Comparison of ENCODE assay signal across 1 cellular context in the genomic region with DNA sequence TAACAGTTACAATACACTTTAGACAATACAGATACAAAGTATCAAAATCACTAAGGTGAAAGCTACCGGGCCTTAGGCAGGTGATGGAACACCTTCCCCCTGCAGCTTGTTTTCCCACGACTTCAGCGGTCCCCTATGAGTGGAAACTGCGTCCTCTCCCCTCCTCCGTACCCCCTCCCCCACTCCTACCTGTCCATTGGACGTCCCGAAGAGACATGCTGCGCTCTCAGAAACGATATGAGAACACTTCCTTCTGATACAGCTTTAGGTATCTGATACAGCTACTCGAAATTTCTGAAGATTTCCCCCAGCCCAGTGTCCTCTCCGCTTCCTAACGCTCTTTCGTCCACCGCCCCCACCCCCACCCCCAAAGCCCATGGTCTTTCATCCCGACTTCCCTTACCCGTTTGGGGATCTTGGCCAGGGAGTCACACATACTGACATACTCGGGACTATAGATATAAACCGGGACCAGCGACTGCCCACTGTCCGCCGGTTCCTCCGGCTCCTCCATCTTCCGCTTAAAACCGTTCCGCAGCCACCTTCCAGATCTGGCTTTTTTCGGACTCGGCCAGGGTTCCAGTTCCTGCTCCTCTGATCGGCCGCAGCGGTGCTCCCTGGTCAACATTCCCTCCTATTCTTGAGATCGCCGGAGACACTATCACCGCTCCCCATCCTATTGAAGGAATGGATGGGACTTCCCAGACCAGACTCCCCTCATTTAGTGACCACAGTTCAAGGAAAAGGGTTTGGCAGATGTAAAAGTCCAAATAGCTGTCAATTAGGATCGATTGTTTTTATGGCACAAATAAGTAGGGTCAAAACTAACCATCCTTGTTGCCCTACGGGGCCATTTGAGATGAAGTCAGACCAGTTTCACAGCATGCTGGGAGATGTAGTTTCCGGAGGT.
TF ChIP-seq lines count a peak whose summit lies in the region.

A gene (minus strand): TSS at position 596 of the 910 bp plus-strand sequence. CDS start 82 bp downstream, at position 514.

TF ChIP-seq in K562, 482 proteins besides CTCF, POLR2A, EP300 and RAD21 (continued from another document and continues in another):
- TF ChIP-seq, protein P1, sequence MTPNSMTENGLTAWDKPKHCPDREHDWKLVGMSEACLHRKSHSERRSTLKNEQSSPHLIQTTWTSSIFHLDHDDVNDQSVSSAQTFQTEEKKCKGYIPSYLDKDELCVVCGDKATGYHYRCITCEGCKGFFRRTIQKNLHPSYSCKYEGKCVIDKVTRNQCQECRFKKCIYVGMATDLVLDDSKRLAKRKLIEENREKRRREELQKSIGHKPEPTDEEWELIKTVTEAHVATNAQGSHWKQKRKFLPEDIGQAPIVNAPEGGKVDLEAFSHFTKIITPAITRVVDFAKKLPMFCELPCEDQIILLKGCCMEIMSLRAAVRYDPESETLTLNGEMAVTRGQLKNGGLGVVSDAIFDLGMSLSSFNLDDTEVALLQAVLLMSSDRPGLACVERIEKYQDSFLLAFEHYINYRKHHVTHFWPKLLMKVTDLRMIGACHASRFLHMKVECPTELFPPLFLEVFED (CRISPR knock-in tag; conservative IDR thresholded peaks at IDR 0.05): no peak
- TF ChIP-seq ZNF778 (CRISPR knock-in tag; IDR thresholded peaks at IDR 0.05) (no peak), PYGO2 (tag; IDR thresholded peaks at IDR 0.05) (no peak), ZC3H11A (IDR thresholded peaks at IDR 0.05; ENCODE audit: low read depth, low read length) (no peak), CCAR2 (IDR thresholded peaks at IDR 0.05; ENCODE audit: low read depth, low read length) (no peak), PHB2 (IDR thresholded peaks at IDR 0.05; ENCODE audit: low read depth) (no peak), SMARCC2 (IDR thresholded peaks at IDR 0.05; ENCODE audit: low read depth) (no peak), BDP1 (IDR thresholded peaks at IDR 0.05; ENCODE audit: insufficient read depth, insufficient read length) (no peak), NELFE (IDR thresholded peaks at IDR 0.05; ENCODE audit: insufficient read depth, insufficient read length) (no peak), NFIC (IDR thresholded peaks at IDR 0.05) (0 out of 2 replicates have a peak, but pooled peaks have one; percentile 36), ZKSCAN8 (CRISPR knock-in tag; IDR thresholded peaks at IDR 0.05) (no peak), NUFIP1 (IDR thresholded peaks at IDR 0.05; ENCODE audit: partially characterized antibody) (no peak), ARID1B (IDR thresholded peaks at IDR 0.05) (no peak), MCM5 (IDR thresholded peaks at IDR 0.05; ENCODE audit: low read depth) (no peak), ZFP30 (CRISPR knock-in tag; IDR thresholded peaks at IDR 0.05; ENCODE audit: borderline replicate concordance) (no peak), ZNF445 (CRISPR knock-in tag; IDR thresholded peaks at IDR 0.05; ENCODE audit: low read depth) (no peak), BCL6 (CRISPR knock-in tag; IDR thresholded peaks at IDR 0.05) (no peak), ZNF584 (CRISPR knock-in tag; IDR thresholded peaks at IDR 0.05; ENCODE audit: low read depth) (no peak), DIDO1 (tag; IDR thresholded peaks at IDR 0.05; ENCODE audit: low read depth) (peak; percentile 84), ZNF561 (CRISPR knock-in tag; conservative IDR thresholded peaks at IDR 0.05) (no peak), TAF15 (IDR thresholded peaks at IDR 0.05; ENCODE audit: low read depth, low read length) (no peak), ETV5 (CRISPR knock-in tag; IDR thresholded peaks at IDR 0.05; ENCODE audit: low read depth) (no peak), KLF1 (tag; IDR thresholded peaks at IDR 0.05) (no peak), PTRF (tag; IDR thresholded peaks at IDR 0.05) (no peak), ZNF165 (CRISPR knock-in tag; IDR thresholded peaks at IDR 0.05; ENCODE audit: borderline replicate concordance) (no peak), MYC (IDR thresholded peaks at IDR 0.05; ENCODE audit: low read depth, low read length) (no peak), MYC (CRISPR knock-in tag; IDR thresholded peaks at IDR 0.05; ENCODE audit: borderline replicate concordance, low read depth) (no peak), ZC3H8 (IDR thresholded peaks at IDR 0.05) (0 out of 2 replicates have a peak, but pooled peaks have one; percentile 42), PRMT5 (CRISPR knock-in tag; IDR thresholded peaks at IDR 0.05) (no peak), PTBP1 (IDR thresholded peaks at IDR 0.05; ENCODE audit: low read depth, low read length) (no peak), GTF2E2 (tag; IDR thresholded peaks at IDR 0.05) (no peak), ZNF274 (IDR thresholded peaks at IDR 0.05; ENCODE audit: borderline replicate concordance, low read depth, low read length) (no peak)
- TF ChIP-seq, protein P2, sequence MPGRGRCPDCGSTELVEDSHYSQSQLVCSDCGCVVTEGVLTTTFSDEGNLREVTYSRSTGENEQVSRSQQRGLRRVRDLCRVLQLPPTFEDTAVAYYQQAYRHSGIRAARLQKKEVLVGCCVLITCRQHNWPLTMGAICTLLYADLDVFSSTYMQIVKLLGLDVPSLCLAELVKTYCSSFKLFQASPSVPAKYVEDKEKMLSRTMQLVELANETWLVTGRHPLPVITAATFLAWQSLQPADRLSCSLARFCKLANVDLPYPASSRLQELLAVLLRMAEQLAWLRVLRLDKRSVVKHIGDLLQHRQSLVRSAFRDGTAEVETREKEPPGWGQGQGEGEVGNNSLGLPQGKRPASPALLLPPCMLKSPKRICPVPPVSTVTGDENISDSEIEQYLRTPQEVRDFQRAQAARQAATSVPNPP (IDR thresholded peaks at IDR 0.05; ENCODE audit: borderline replicate concordance, insufficient read depth, insufficient read length): no peak
- TF ChIP-seq, protein P3, sequence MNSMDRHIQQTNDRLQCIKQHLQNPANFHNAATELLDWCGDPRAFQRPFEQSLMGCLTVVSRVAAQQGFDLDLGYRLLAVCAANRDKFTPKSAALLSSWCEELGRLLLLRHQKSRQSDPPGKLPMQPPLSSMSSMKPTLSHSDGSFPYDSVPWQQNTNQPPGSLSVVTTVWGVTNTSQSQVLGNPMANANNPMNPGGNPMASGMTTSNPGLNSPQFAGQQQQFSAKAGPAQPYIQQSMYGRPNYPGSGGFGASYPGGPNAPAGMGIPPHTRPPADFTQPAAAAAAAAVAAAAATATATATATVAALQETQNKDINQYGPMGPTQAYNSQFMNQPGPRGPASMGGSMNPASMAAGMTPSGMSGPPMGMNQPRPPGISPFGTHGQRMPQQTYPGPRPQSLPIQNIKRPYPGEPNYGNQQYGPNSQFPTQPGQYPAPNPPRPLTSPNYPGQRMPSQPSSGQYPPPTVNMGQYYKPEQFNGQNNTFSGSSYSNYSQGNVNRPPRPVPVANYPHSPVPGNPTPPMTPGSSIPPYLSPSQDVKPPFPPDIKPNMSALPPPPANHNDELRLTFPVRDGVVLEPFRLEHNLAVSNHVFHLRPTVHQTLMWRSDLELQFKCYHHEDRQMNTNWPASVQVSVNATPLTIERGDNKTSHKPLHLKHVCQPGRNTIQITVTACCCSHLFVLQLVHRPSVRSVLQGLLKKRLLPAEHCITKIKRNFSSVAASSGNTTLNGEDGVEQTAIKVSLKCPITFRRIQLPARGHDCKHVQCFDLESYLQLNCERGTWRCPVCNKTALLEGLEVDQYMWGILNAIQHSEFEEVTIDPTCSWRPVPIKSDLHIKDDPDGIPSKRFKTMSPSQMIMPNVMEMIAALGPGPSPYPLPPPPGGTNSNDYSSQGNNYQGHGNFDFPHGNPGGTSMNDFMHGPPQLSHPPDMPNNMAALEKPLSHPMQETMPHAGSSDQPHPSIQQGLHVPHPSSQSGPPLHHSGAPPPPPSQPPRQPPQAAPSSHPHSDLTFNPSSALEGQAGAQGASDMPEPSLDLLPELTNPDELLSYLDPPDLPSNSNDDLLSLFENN (IDR thresholded peaks at IDR 0.05; ENCODE audit: low read depth in 2 of 2, low read length in 2 of 2): no peak
- TF ChIP-seq, protein P4, sequence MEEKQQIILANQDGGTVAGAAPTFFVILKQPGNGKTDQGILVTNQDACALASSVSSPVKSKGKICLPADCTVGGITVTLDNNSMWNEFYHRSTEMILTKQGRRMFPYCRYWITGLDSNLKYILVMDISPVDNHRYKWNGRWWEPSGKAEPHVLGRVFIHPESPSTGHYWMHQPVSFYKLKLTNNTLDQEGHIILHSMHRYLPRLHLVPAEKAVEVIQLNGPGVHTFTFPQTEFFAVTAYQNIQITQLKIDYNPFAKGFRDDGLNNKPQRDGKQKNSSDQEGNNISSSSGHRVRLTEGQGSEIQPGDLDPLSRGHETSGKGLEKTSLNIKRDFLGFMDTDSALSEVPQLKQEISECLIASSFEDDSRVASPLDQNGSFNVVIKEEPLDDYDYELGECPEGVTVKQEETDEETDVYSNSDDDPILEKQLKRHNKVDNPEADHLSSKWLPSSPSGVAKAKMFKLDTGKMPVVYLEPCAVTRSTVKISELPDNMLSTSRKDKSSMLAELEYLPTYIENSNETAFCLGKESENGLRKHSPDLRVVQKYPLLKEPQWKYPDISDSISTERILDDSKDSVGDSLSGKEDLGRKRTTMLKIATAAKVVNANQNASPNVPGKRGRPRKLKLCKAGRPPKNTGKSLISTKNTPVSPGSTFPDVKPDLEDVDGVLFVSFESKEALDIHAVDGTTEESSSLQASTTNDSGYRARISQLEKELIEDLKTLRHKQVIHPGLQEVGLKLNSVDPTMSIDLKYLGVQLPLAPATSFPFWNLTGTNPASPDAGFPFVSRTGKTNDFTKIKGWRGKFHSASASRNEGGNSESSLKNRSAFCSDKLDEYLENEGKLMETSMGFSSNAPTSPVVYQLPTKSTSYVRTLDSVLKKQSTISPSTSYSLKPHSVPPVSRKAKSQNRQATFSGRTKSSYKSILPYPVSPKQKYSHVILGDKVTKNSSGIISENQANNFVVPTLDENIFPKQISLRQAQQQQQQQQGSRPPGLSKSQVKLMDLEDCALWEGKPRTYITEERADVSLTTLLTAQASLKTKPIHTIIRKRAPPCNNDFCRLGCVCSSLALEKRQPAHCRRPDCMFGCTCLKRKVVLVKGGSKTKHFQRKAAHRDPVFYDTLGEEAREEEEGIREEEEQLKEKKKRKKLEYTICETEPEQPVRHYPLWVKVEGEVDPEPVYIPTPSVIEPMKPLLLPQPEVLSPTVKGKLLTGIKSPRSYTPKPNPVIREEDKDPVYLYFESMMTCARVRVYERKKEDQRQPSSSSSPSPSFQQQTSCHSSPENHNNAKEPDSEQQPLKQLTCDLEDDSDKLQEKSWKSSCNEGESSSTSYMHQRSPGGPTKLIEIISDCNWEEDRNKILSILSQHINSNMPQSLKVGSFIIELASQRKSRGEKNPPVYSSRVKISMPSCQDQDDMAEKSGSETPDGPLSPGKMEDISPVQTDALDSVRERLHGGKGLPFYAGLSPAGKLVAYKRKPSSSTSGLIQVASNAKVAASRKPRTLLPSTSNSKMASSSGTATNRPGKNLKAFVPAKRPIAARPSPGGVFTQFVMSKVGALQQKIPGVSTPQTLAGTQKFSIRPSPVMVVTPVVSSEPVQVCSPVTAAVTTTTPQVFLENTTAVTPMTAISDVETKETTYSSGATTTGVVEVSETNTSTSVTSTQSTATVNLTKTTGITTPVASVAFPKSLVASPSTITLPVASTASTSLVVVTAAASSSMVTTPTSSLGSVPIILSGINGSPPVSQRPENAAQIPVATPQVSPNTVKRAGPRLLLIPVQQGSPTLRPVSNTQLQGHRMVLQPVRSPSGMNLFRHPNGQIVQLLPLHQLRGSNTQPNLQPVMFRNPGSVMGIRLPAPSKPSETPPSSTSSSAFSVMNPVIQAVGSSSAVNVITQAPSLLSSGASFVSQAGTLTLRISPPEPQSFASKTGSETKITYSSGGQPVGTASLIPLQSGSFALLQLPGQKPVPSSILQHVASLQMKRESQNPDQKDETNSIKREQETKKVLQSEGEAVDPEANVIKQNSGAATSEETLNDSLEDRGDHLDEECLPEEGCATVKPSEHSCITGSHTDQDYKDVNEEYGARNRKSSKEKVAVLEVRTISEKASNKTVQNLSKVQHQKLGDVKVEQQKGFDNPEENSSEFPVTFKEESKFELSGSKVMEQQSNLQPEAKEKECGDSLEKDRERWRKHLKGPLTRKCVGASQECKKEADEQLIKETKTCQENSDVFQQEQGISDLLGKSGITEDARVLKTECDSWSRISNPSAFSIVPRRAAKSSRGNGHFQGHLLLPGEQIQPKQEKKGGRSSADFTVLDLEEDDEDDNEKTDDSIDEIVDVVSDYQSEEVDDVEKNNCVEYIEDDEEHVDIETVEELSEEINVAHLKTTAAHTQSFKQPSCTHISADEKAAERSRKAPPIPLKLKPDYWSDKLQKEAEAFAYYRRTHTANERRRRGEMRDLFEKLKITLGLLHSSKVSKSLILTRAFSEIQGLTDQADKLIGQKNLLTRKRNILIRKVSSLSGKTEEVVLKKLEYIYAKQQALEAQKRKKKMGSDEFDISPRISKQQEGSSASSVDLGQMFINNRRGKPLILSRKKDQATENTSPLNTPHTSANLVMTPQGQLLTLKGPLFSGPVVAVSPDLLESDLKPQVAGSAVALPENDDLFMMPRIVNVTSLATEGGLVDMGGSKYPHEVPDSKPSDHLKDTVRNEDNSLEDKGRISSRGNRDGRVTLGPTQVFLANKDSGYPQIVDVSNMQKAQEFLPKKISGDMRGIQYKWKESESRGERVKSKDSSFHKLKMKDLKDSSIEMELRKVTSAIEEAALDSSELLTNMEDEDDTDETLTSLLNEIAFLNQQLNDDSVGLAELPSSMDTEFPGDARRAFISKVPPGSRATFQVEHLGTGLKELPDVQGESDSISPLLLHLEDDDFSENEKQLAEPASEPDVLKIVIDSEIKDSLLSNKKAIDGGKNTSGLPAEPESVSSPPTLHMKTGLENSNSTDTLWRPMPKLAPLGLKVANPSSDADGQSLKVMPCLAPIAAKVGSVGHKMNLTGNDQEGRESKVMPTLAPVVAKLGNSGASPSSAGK (IDR thresholded peaks at IDR 0.05): no peak
- TF ChIP-seq, protein P5, sequence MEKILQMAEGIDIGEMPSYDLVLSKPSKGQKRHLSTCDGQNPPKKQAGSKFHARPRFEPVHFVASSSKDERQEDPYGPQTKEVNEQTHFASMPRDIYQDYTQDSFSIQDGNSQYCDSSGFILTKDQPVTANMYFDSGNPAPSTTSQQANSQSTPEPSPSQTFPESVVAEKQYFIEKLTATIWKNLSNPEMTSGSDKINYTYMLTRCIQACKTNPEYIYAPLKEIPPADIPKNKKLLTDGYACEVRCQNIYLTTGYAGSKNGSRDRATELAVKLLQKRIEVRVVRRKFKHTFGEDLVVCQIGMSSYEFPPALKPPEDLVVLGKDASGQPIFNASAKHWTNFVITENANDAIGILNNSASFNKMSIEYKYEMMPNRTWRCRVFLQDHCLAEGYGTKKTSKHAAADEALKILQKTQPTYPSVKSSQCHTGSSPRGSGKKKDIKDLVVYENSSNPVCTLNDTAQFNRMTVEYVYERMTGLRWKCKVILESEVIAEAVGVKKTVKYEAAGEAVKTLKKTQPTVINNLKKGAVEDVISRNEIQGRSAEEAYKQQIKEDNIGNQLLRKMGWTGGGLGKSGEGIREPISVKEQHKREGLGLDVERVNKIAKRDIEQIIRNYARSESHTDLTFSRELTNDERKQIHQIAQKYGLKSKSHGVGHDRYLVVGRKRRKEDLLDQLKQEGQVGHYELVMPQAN (IDR thresholded peaks at IDR 0.05; ENCODE audit: borderline replicate concordance): 0 out of 2 replicates have a peak, but pooled peaks have one; percentile 34
- TF ChIP-seq, protein P6, sequence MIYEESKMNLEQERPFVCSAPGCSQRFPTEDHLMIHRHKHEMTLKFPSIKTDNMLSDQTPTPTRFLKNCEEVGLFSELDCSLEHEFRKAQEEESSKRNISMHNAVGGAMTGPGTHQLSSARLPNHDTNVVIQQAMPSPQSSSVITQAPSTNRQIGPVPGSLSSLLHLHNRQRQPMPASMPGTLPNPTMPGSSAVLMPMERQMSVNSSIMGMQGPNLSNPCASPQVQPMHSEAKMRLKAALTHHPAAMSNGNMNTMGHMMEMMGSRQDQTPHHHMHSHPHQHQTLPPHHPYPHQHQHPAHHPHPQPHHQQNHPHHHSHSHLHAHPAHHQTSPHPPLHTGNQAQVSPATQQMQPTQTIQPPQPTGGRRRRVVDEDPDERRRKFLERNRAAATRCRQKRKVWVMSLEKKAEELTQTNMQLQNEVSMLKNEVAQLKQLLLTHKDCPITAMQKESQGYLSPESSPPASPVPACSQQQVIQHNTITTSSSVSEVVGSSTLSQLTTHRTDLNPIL (CRISPR knock-in tag; IDR thresholded peaks at IDR 0.05): no peak
